ENCODE assay signal across 9 cellular contexts in the genomic region with DNA sequence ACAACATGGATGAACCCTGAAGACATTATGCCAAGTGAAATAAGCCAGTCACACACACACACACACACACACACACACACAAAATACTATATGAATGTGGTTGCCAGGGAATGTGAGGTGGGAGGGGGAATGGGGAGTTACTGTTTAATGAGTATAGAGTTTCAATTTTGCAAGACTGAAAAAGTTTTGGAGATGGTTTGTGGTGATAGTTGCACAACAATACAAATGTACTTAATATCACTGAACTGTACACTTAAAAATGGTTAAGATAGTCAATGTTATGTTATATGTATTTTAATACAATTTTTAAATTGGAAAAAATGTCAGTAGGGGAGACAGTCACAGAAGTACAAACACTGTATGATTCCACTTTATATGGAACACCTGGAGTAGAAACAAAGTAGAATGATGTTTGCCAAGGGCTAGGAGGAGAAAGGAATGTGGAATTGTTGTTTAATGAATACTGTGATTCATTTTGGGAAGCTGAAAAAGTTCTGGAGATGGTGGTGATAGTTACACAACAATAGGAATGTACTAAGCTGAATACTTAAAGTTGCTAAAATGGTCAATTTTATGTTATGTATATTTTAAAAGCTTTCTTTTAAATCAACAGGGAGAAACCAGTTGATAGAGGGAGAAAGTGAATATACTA.
DNase-seq lines count a peak whose midpoint lies in the region; ATAC-seq and TF ChIP-seq lines count a peak whose summit lies in the region.
"Had no signal": no experiment of that assay in that cellular context is flagged by ENCODE, and none has a peak within 500 bp of the region (broad histone marks: within the 10 kb centered on the region; RNA-seq: fewer than 3 reads in every experiment).

No MANE protein-coding gene starts in this region.

- TF ChIP-seq POLR2A in breast epithelium (IDR thresholded peaks at IDR 0.05): no peak

- H3K27ac Mint-ChIP-seq in naive thymus-derived CD4-positive, alpha-beta T cell: peak overlapping the region; percentile 60 to 90 (median 83)

- peaks cover 13 to 59% (median 47%) of the 10 kb centered on the region in 5 donors for H3K36me3 Mint-ChIP-seq in naive thymus-derived CD4-positive, alpha-beta T cell

- H3K9me3 Mint-ChIP-seq in naive thymus-derived CD4-positive, alpha-beta T cell: peaks cover 0 to 7% (median 0%) of the 10 kb centered on the region in 11 donors

- POLR2A ChIA-PET in naive thymus-derived CD4-positive, alpha-beta T cell (lab: Charles Lee): interaction anchor here (0.8 to 1.1 kb wide), 4 partner anchors 13 to 37 kb away, joined by 3 to 5 read pairs (median 3); no protein-coding TSS in a partner anchor

- peaks cover 4 to 10% of the 10 kb centered on the region in 2 donors for H3K4me1 ChIP-seq in breast epithelium
- H3K4me1 ChIP-seq in naive thymus-derived CD4-positive, alpha-beta T cell (ENCODE audit: control insufficient read depth in 2 of 2, insufficient read depth in 2 of 2, low read length in 2 of 2): peaks cover 16 to 45% of the 10 kb centered on the region in 2 donors

- no peaks in the 10 kb centered on the region for H3K27me3 Mint-ChIP-seq in naive thymus-derived CD4-positive, alpha-beta T cell

- no peaks in the 10 kb centered on the region for H3K27me3 ChIP-seq in breast epithelium
- H3K27me3 ChIP-seq in naive thymus-derived CD4-positive, alpha-beta T cell (ENCODE audit: control insufficient read depth in 2 of 2, insufficient read depth in 2 of 2, low read length in 2 of 2): no peaks in the 10 kb centered on the region

- ATAC-seq in naive thymus-derived CD4-positive, alpha-beta T cell: no peak
- ATAC-seq in GM21737 (IDR thresholded peaks at IDR 0.05; ENCODE audit: unreplicated experiment) (no peak), GM19324 (IDR thresholded peaks at IDR 0.05; ENCODE audit: low FRiP score, unreplicated experiment) (no peak), GM21576 (IDR thresholded peaks at IDR 0.05; ENCODE audit: unreplicated experiment) (no peak)

- H3K4me1 Mint-ChIP-seq in naive thymus-derived CD4-positive, alpha-beta T cell: peaks cover 61 to 91% (median 86%) of the 10 kb centered on the region in 7 donors

- H3K36me3 ChIP-seq in breast epithelium: no peaks in the 10 kb centered on the region
- H3K36me3 ChIP-seq in naive thymus-derived CD4-positive, alpha-beta T cell (ENCODE audit: control insufficient read depth in 2 of 3, insufficient read depth in 3 of 3, low read length in 3 of 3): peaks cover 15 to 53% (median 21%) of the 10 kb centered on the region in 3 experiments

- CTCF ChIA-PET in naive thymus-derived CD4-positive, alpha-beta T cell (lab: Charles Lee): interaction anchor here (1.7 kb wide), 1 partner anchor 35 kb away, joined by 5 read pairs; no protein-coding TSS in a partner anchor

- no peaks in the 10 kb centered on the region for H3K9me3 ChIP-seq in breast epithelium
- peaks cover 0 to 6% (median 0%) of the 10 kb centered on the region in 3 experiments for H3K9me3 ChIP-seq in naive thymus-derived CD4-positive, alpha-beta T cell (ENCODE audit: control insufficient read depth in 2 of 3, low read length in 3 of 3)

- TF ChIP-seq CTCF in breast epithelium (IDR thresholded peaks at IDR 0.05): no peak

- intact Hi-C loops in breast epithelium (cut with DNase I; ENCODE audit: low total_unique reads): no loop called here
- intact Hi-C loops in naive thymus-derived CD4-positive, alpha-beta T cell (cut with micrococcal nuclease): loop anchor here in 1 of 2 donors (1.0 to 10.0 kb wide), 3 partner anchors 11 to 58 kb away; no protein-coding TSS in a partner anchor

- DNase-seq in Daoy (ENCODE audit: low read depth): peak; percentile 17
- peak; percentile 55 for DNase-seq in NCI-H2196 (lab: John Stamatoyannopoulos, UW; ENCODE audit: unreplicated experiment)
- DNase-seq in breast epithelium (ENCODE audit: low spot score in 2 of 2): peak in 1 of 2 donors; percentile 46
- no peak for DNase-seq in naive thymus-derived CD4-positive, alpha-beta T cell
- no peak for DNase-seq in NCI-H2171 treated with DMSO at 0.1 percent for 48 hours (lab: John Stamatoyannopoulos, UW)
- DNase-seq: NCI-H526 had no signal

- no peak overlapping the region for H3K4me3 ChIP-seq in breast epithelium
- no peak overlapping the region for H3K4me3 ChIP-seq in naive thymus-derived CD4-positive, alpha-beta T cell (ENCODE audit: low read length)

- H3K4me3 Mint-ChIP-seq in naive thymus-derived CD4-positive, alpha-beta T cell: peak overlapping the region in 8 of 10 donors; percentile 35 to 77 (median 62)

- H3K27ac ChIP-seq in breast epithelium: peak overlapping the region; percentile 79 to 82
- peak overlapping the region; percentile 25 for H3K27ac ChIP-seq in naive thymus-derived CD4-positive, alpha-beta T cell (ENCODE audit: low read depth, low read length)

Comparison
In these comparisons a context has a peak if more than half of its experiments do, and no peak if none do; other contexts are left out.
1. DNase-seq: peak in Daoy (single experiment) and NCI-H2196 (single experiment); none in naive thymus-derived CD4-positive, alpha-beta T cell (0 of 9) and NCI-H2171 treated with DMSO at 0.1 percent for 48 hours (single experiment).